In the genomic region with DNA sequence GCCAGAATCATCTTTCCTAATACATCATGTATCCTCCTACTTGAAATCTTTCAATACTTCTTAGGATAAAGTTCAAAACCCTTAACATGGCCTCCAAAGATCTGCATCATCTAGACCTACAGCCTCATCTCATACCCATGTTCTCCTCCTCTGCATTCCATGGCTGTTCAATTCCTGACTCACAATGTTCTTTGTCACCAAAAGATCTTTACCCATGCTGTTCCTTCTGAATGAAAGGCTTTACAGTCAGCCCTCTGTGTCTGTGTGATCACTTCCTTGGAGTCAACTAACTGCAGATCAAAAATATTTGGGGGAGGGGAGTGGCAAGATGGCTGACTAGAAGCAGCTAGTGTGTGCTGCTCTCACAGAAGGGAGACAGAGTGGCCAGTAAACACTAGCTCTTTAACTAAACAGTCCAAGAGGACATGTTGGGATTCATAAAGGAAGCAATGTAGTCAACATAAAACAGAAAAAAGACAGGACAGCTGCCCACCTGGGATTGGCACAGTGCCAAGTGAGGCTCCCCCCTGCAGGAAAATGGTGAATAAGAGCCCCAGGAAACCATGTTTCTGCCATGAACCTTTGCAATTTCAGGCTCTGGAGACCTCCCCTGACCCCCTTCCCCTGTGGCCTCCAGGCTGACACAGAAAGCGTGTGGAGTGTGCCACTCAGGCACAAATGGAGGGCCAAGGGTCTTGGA, we compare ENCODE assay signal across 27 cellular contexts. TPM values are rescaled to one million over a fixed set of nuclear protein-coding genes. Genes with fewer than 3 reads are reported as not detected.
DNase-seq lines count a peak whose midpoint lies in the region; TF ChIP-seq lines count a peak whose summit lies in the region.
"Had no signal": no experiment of that assay in that cellular context is flagged by ENCODE, and none has a peak within 500 bp of the region (broad histone marks: within the 10 kb centered on the region; RNA-seq: fewer than 3 reads in every experiment).

No MANE protein-coding gene starts in this region.

- no peak overlapping the region for H4K91ac ChIP-seq in mesenchymal stem cell (ENCODE audit: low read length)

- peaks cover 4% of the 10 kb centered on the region for H3K9me3 Mint-ChIP-seq in endothelial cell (ENCODE audit: unreplicated experiment)

- DNase-seq in EL (peak; percentile 81), LHCN-M2 (ENCODE audit: low read depth) (peak; percentile 34), cardiac fibroblast (ENCODE audit: low read depth in 2 of 2) (peak; percentile 3 to 87), mesenchymal stem cell (peak; percentile 8), endothelial cell (ENCODE audit: low spot score) (no peak), NCI-H128 (lab: John Stamatoyannopoulos, UW; ENCODE audit: unreplicated experiment) (no peak), NCI-H2171 treated with DMSO at 0.1 percent for 48 hours (lab: John Stamatoyannopoulos, UW) (no peak)
- no peak for DNase-seq in stimulated activated CD4-positive, alpha-beta T cell treated with anti-CD3 and anti-CD28 coated beads, Interleukin-1b, Interleukin-23, amount 100 ng/mL, for 48 hours
- DNase-seq: activated CD4-positive, alpha-beta memory T cell treated with anti-CD3 and anti-CD28 coated beads, Interleukin-2, amount 10 ng/mL, durations not matched to agents 7 days and 5 days; activated naive CD4-positive, alpha-beta T cell treated with anti-CD3 and anti-CD28 coated beads, Interleukin-2, amount 10 ng/mL, durations not matched to agents 7 days and 5 days; activated T-cell treated with anti-CD3 and anti-CD28 coated beads, Interleukin-2, amount 50 U/mL, for 1 hour; BE2C; dermis blood vessel endothelial cell; erythroblast; immature natural killer cell; MG63; naive thymus-derived CD4-positive, alpha-beta T cell; NCI-H187; NCI-H446 treated with DMSO at 0.1 percent for 48 hours; posterior cingulate gyrus; SHP77 treated with DMSO at 0.1 percent for 48 hours; stimulated activated CD4-positive, alpha-beta T cell treated with anti-CD3 and anti-CD28 coated beads, Interleukin-4, amount 100 ng/mL, for 4 hours; T-helper 17 cell; WERI-Rb-1 had no signal

- H3K4me1 Mint-ChIP-seq in endothelial cell (ENCODE audit: unreplicated experiment), result no peaks in the 10 kb centered on the region
- H3K4me1 Mint-ChIP-seq: activated naive CD4-positive, alpha-beta T cell treated with anti-CD3 and anti-CD28 coated beads, Interleukin-2, amount 10 ng/mL, durations not matched to agents 7 days and 5 days; brain; naive thymus-derived CD4-positive, alpha-beta T cell; T-helper 17 cell had no signal

- no peaks in the 10 kb centered on the region for H3K27me3 ChIP-seq in mesenchymal stem cell (ENCODE audit: control insufficient read depth in 1 of 2, insufficient read depth in 1 of 2, low read length in 2 of 2)
- H3K27me3 ChIP-seq: BE2C, MG63 had no signal

- no peak overlapping the region for H3K4me3 ChIP-seq in cardiac fibroblast (replicated peaks in 1 of 2; ENCODE audit: low read depth in 2 of 2, low read length in 2 of 2)
- H3K4me3 ChIP-seq in mesenchymal stem cell (ENCODE audit: insufficient read depth in 1 of 2, low read depth in 1 of 2, low read length in 2 of 2), result no peak overlapping the region
- H3K4me3 ChIP-seq: lung, MG63, skin epidermis had no signal

- no peak overlapping the region for H3K27ac Mint-ChIP-seq in endothelial cell (ENCODE audit: unreplicated experiment)
- H3K27ac Mint-ChIP-seq: activated CD4-positive, alpha-beta memory T cell treated with anti-CD3 and anti-CD28 coated beads, Interleukin-2, amount 10 ng/mL, durations not matched to agents 7 days and 5 days; activated naive CD4-positive, alpha-beta T cell treated with anti-CD3 and anti-CD28 coated beads, Interleukin-2, amount 10 ng/mL, durations not matched to agents 7 days and 5 days; brain; immature natural killer cell; naive thymus-derived CD4-positive, alpha-beta T cell; T-helper 17 cell had no signal

- H2AFZ ChIP-seq in mesenchymal stem cell (ENCODE audit: low read depth, low read length), result no peak overlapping the region

- H2AK5ac ChIP-seq in mesenchymal stem cell (ENCODE audit: low read length, severe bottlenecking), result no peak overlapping the region

- no peak overlapping the region for H2BK12ac ChIP-seq in mesenchymal stem cell (ENCODE audit: low read length in 2 of 2)

- H3K27ac ChIP-seq in mesenchymal stem cell (ENCODE audit: low read length, poor library complexity, severe bottlenecking), result no peak overlapping the region
- H3K27ac ChIP-seq: skin epidermis, WERI-Rb-1 had no signal

- no peak overlapping the region for H4K8ac ChIP-seq in mesenchymal stem cell (ENCODE audit: low read length)

- H3K23ac ChIP-seq in mesenchymal stem cell (ENCODE audit: low read length in 2 of 2), result no peak overlapping the region

- H3K18ac ChIP-seq in mesenchymal stem cell (ENCODE audit: low read depth in 1 of 2, low read length in 2 of 2), result no peak overlapping the region

- H3K36me3 ChIP-seq in mesenchymal stem cell (ENCODE audit: control insufficient read depth in 1 of 2, insufficient read depth in 2 of 2, low read depth in 1 of 2, low read length in 2 of 2), result peaks cover 35 to 63% of the 10 kb centered on the region in 2 experiments

- H3K9ac ChIP-seq in mesenchymal stem cell (ENCODE audit: low read length), result no peak overlapping the region

- peaks cover 52% of the 10 kb centered on the region for H3K9me3 ChIP-seq in mesenchymal stem cell (ENCODE audit: control insufficient read depth, low read length)
- H3K9me3 ChIP-seq: BE2C had no signal

- H2BK15ac ChIP-seq in mesenchymal stem cell (ENCODE audit: low read depth, poor library complexity, severe bottlenecking), result no peak overlapping the region

- no peak overlapping the region for H3K4me3 Mint-ChIP-seq in endothelial cell (ENCODE audit: unreplicated experiment)
- H3K4me3 Mint-ChIP-seq: activated CD4-positive, alpha-beta memory T cell treated with anti-CD3 and anti-CD28 coated beads, Interleukin-2, amount 10 ng/mL, durations not matched to agents 7 days and 5 days; activated naive CD4-positive, alpha-beta T cell treated with anti-CD3 and anti-CD28 coated beads, Interleukin-2, amount 10 ng/mL, durations not matched to agents 7 days and 5 days; brain; immature natural killer cell; naive thymus-derived CD4-positive, alpha-beta T cell; T-helper 17 cell had no signal

- H3K36me3 Mint-ChIP-seq in endothelial cell (ENCODE audit: low read depth, unreplicated experiment), result peaks cover 19% of the 10 kb centered on the region
- H3K36me3 Mint-ChIP-seq: brain had no signal

- H2BK120ac ChIP-seq in mesenchymal stem cell (ENCODE audit: low read depth, low read length), result no peak overlapping the region

- H3K14ac ChIP-seq in mesenchymal stem cell (ENCODE audit: low read length in 2 of 2), result no peak overlapping the region

- no peak overlapping the region for H3K4ac ChIP-seq in mesenchymal stem cell (ENCODE audit: low read depth in 1 of 2, low read length in 2 of 2)

- H2BK5ac ChIP-seq in mesenchymal stem cell (ENCODE audit: low read depth, low read length, poor library complexity, severe bottlenecking), result no peak overlapping the region

- TF ChIP-seq CTCF in cardiac fibroblast (IDR thresholded peaks at IDR 0.05; ENCODE audit: low read depth, low read length) (no peak), endothelial cell (IDR thresholded peaks at IDR 0.05; ENCODE audit: unreplicated experiment) (no peak)

- peaks cover 13% of the 10 kb centered on the region for H3K79me1 ChIP-seq in mesenchymal stem cell (replicated peaks; ENCODE audit: low read length, poor library complexity, severe bottlenecking)

- no peak overlapping the region for H3K4me2 ChIP-seq in mesenchymal stem cell (ENCODE audit: low read length, poor library complexity, severe bottlenecking)

- H3K27me3 Mint-ChIP-seq in endothelial cell (ENCODE audit: unreplicated experiment), result no peaks in the 10 kb centered on the region
- H3K27me3 Mint-ChIP-seq: activated naive CD4-positive, alpha-beta T cell treated with anti-CD3 and anti-CD28 coated beads, Interleukin-2, amount 10 ng/mL, durations not matched to agents 7 days and 5 days; brain; naive thymus-derived CD4-positive, alpha-beta T cell; T-helper 17 cell had no signal

- 100% methylated on average over 1 of the region's 1 CpG for WGBS in mesenchymal stem cell

- peaks cover 2% of the 10 kb centered on the region for H3K4me1 ChIP-seq in mesenchymal stem cell (ENCODE audit: control insufficient read depth, insufficient read depth, low read depth, low read length)
- H3K4me1 ChIP-seq: BE2C had no signal

RNA-seq across cellular contexts. Expression of gene CBR4, which starts 31.9 kb away (rescaled TPM):
- total RNA-seq in LHCN-M2 (2014; rRNA removed), result 11.9 and 14.5 TPM in 2 replicates
- 2.8 TPM for polyA plus RNA-seq in LHCN-M2 (2012)
- polyA plus RNA-seq in mesenchymal stem cell (2013, experiment 1 of 2), result 6.7 TPM
- polyA plus RNA-seq in mesenchymal stem cell (2013, experiment 2 of 2), result 6.3 TPM
- total RNA-seq in endothelial cell (ENCODE audit: unreplicated experiment), result 21.4 TPM

Comparison
In these comparisons a context has a peak if more than half of its experiments do, and no peak if none do; other contexts are left out.
1. DNase-seq: peak in EL (single experiment), LHCN-M2 (single experiment), cardiac fibroblast (2 of 2) and mesenchymal stem cell (single experiment); none in endothelial cell (single experiment), NCI-H128 (single experiment), NCI-H2171 treated with DMSO at 0.1 percent for 48 hours (single experiment) and stimulated activated CD4-positive, alpha-beta T cell treated with anti-CD3 and anti-CD28 coated beads, Interleukin-1b, Interleukin-23, amount 100 ng/mL, for 48 hours (single experiment).